In the genomic region with DNA sequence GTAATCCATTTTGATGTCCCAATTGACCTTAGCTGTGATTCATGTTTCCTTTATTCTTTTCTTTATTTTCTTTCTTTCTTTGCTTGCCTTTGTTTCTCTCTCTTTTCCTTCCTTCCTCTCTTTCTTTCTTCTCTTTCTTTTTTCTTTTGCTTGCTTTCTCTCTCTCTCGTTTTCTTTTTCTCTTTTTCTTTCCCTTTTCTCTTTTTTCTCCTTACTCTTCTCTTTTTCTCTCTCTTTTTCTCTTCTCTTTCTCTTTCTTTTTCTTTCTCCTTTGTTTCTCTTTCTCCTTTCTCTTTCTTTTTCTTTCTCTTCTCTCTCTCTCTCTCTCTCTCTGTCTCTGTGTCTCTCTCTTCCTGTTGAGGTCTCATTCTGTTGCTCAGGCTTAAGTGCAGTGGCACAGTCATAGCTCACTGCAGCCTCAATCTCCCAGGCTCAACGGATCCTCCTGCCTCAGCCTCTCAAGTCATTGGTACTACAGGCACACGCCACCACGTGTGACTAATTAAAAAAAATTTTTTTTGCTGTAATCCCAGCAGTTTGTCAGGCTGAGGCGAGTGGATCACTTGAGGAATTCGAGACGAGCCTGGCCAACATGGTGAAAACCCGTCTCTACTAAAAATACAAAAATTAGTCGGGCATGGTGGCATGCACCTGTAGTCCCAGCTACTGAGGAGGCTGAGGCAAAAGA, we compare ENCODE assay signal across 1 cellular context.
TF ChIP-seq lines count a peak whose summit lies in the region.

No MANE protein-coding gene starts in this region.

TF ChIP-seq in HepG2, 621 proteins besides CTCF, POLR2A, EP300 and RAD21:
- TF ChIP-seq, protein P1, sequence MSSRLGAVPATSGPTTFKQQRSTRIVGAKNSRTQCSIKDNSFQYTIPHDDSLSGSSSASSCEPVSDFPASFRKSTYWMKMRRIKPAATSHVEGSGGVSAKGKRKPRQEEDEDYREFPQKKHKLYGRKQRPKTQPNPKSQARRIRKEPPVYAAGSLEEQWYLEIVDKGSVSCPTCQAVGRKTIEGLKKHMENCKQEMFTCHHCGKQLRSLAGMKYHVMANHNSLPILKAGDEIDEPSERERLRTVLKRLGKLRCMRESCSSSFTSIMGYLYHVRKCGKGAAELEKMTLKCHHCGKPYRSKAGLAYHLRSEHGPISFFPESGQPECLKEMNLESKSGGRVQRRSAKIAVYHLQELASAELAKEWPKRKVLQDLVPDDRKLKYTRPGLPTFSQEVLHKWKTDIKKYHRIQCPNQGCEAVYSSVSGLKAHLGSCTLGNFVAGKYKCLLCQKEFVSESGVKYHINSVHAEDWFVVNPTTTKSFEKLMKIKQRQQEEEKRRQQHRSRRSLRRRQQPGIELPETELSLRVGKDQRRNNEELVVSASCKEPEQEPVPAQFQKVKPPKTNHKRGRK (CRISPR knock-in tag; IDR thresholded peaks at IDR 0.05): peak; percentile 70; the same call in 1 of the 2 replicates
- no peak for TF ChIP-seq KLF16 (CRISPR knock-in tag; IDR thresholded peaks at IDR 0.05)
